In the genomic region with DNA sequence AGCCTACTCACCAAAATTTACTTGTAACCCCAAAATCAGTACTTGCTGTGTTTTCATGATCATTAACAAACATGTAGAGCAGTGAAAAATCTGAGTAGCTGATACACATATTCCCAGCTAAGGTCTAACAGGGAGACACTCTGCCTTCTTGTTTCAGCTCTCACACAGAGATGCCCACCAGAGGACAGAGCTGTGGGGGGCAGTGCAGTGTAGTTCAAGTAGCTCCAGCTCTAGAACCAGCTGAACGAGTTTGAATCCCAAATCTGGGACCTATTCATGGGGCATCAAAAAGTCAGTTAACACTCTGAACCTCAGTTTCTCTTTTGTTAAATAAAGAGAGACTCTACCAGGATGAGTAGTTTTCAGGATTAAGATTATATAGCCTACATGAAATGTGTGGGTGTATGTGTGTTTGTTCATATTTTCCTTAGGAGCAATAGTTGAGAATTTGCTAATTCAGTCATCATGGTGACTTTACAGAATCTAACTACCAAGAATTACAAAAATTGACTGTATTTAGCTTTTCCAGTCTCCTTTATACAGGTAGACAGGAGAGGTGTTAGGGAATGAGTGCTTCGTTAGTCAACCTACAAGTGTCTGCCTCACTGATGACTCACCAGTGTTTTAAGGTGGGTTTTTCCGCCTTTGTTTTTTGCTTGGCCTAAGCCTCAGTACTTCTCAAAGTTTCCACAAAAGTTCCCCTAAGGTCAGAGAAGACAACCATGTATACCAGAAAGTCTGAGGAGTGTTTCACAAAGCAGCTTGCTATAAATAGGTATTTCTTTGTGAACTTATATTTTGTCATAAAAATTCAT, we compare ENCODE assay signal across 10 cellular contexts.
A peak's percentile ranks its signal among the peaks of the same experiment; 100 is the strongest.
DNase-seq lines count a peak whose midpoint lies in the region; ATAC-seq and TF ChIP-seq lines count a peak whose summit lies in the region.
"Had no signal": no experiment of that assay in that cellular context is flagged by ENCODE, and none has a peak within 500 bp of the region (broad histone marks: within the 10 kb centered on the region; RNA-seq: fewer than 3 reads in every experiment).

No MANE protein-coding gene starts in this region.

- no peak overlapping the region for H3K9ac ChIP-seq in mesendoderm (ENCODE audit: low read length)

- no peaks in the 10 kb centered on the region for H3K27me3 Mint-ChIP-seq in T-helper 1 cell treated with Interleukin-12 subunit alpha and Interleukin-12 subunit beta and Interleukin-4 antibody, amounts not matched to agents 30 μg/mL and 1 μg/mL, for 36 hours (ENCODE audit: low read depth)

- no peak overlapping the region for H3K27ac ChIP-seq in mesendoderm (ENCODE audit: low read depth, low read length)
- H3K27ac ChIP-seq in vagina, result no peak overlapping the region
- H3K27ac ChIP-seq in ovary, result no peak overlapping the region
- H3K27ac ChIP-seq: ascending aorta had no signal

- H3K36me3 ChIP-seq in mesendoderm (ENCODE audit: control insufficient read depth, insufficient read depth, low read length) (no peaks in the 10 kb centered on the region), vagina (no peaks in the 10 kb centered on the region), ovary (no peaks in the 10 kb centered on the region)
- H3K36me3 ChIP-seq: ascending aorta had no signal

- no CpG with 5 or more reads among the region's 3 CpGs for WGBS in mesendoderm (ENCODE audit: extremely low coverage, insufficient coverage, low lambda C conversion rate)
- 95 to 98% (median 96%) methylated on average over 3 of the region's 3 CpGs for WGBS in ovary, 3 donors

- ATAC-seq in GM18907 (IDR thresholded peaks at IDR 0.05; ENCODE audit: unreplicated experiment), result peak; percentile 81
- peak; percentile 94 for ATAC-seq in HG02623 (IDR thresholded peaks at IDR 0.05; ENCODE audit: unreplicated experiment)

- no peak overlapping the region for H4K5ac ChIP-seq in mesendoderm (ENCODE audit: low read length)

- H2AK5ac ChIP-seq in mesendoderm (ENCODE audit: low read length), result no peak overlapping the region

- peaks cover 27% of the 10 kb centered on the region for H3K4me1 Mint-ChIP-seq in T-helper 1 cell treated with Interleukin-12 subunit alpha and Interleukin-12 subunit beta and Interleukin-4 antibody, amounts not matched to agents 30 μg/mL and 1 μg/mL, for 36 hours (ENCODE audit: low read depth)

- H3K9me3 ChIP-seq in vagina (no peaks in the 10 kb centered on the region), ovary (no peaks in the 10 kb centered on the region)
- H3K9me3 ChIP-seq: ascending aorta had no signal

- H3K4me3 ChIP-seq in mesendoderm (ENCODE audit: low read length) (no peak overlapping the region), vagina (no peak overlapping the region), ovary (no peak overlapping the region)
- H3K4me3 ChIP-seq: ascending aorta had no signal

- TF ChIP-seq POLR2A in vagina (IDR thresholded peaks at IDR 0.05), result no peak
- TF ChIP-seq POLR2A in ovary (IDR thresholded peaks at IDR 0.05), result no peak

- peak; percentile 53 for DNase-seq in mesendoderm
- DNase-seq in vagina (ENCODE audit: extremely low spot score in 2 of 2), result no peak
- DNase-seq in anterior cingulate cortex (lab: John Stamatoyannopoulos, UW), result no peak
- DNase-seq in ovary, result no peak
- no peak for DNase-seq in SHP77 treated with DMSO at 0.1 percent for 48 hours (lab: John Stamatoyannopoulos, UW)
- DNase-seq: posterior cingulate gyrus had no signal

- no peak for TF ChIP-seq EP300 in ovary (IDR thresholded peaks at IDR 0.05)

- H3K4me3 Mint-ChIP-seq in T-helper 1 cell treated with Interleukin-12 subunit alpha and Interleukin-12 subunit beta and Interleukin-4 antibody, amounts not matched to agents 30 μg/mL and 1 μg/mL, for 36 hours, result peak overlapping the region; percentile 25

- H3K18ac ChIP-seq in mesendoderm (ENCODE audit: low read length), result peak overlapping the region; percentile 39

- no peak overlapping the region for H2BK15ac ChIP-seq in mesendoderm (replicated peaks; ENCODE audit: low read depth)

- H4K8ac ChIP-seq in mesendoderm (ENCODE audit: low read depth, low read length), result no peak overlapping the region

- no peak overlapping the region for H3K23ac ChIP-seq in mesendoderm (ENCODE audit: low read length)

- intact Hi-C loops in vagina (cut with DNase I), result no loop called here
- intact Hi-C loops in ovary (cut with DNase I), result no loop called here

- peak overlapping the region; percentile 28 for H2BK120ac ChIP-seq in mesendoderm (ENCODE audit: low read depth, low read length)

- no peak for TF ChIP-seq CTCF in vagina (IDR thresholded peaks at IDR 0.05)
- TF ChIP-seq CTCF in ovary (IDR thresholded peaks at IDR 0.05), result no peak

- H3K27me3 ChIP-seq in mesendoderm (ENCODE audit: insufficient read depth, low read length, poor library complexity), result no peaks in the 10 kb centered on the region
- H3K27me3 ChIP-seq in vagina, result no peaks in the 10 kb centered on the region
- H3K27me3 ChIP-seq in ovary, result no peaks in the 10 kb centered on the region
- H3K27me3 ChIP-seq: ascending aorta had no signal

- H3K4me1 ChIP-seq in mesendoderm (ENCODE audit: control insufficient read depth, low read depth, low read length) (no peaks in the 10 kb centered on the region), vagina (no peaks in the 10 kb centered on the region), ovary (ENCODE audit: insufficient read depth) (no peaks in the 10 kb centered on the region)
- H3K4me1 ChIP-seq: ascending aorta had no signal

- H3K4me2 ChIP-seq in mesendoderm (ENCODE audit: low read length), result no peak overlapping the region

- H3K4ac ChIP-seq in mesendoderm (ENCODE audit: low read depth, low read length), result no peak overlapping the region

- peaks cover 17% of the 10 kb centered on the region for H3K9me3 Mint-ChIP-seq in T-helper 1 cell treated with Interleukin-12 subunit alpha and Interleukin-12 subunit beta and Interleukin-4 antibody, amounts not matched to agents 30 μg/mL and 1 μg/mL, for 36 hours

- H3K27ac Mint-ChIP-seq in T-helper 1 cell treated with Interleukin-12 subunit alpha and Interleukin-12 subunit beta and Interleukin-4 antibody, amounts not matched to agents 30 μg/mL and 1 μg/mL, for 36 hours, result peak overlapping the region; percentile 67

- H2BK5ac ChIP-seq in mesendoderm (ENCODE audit: low read length), result no peak overlapping the region

- no peaks in the 10 kb centered on the region for H3K79me2 ChIP-seq in mesendoderm (ENCODE audit: control insufficient read depth, insufficient read depth, low read length)

- peaks cover 12% of the 10 kb centered on the region for H3K36me3 Mint-ChIP-seq in T-helper 1 cell treated with Interleukin-12 subunit alpha and Interleukin-12 subunit beta and Interleukin-4 antibody, amounts not matched to agents 30 μg/mL and 1 μg/mL, for 36 hours (ENCODE audit: low read depth)

- no peak overlapping the region for H3K56ac ChIP-seq in mesendoderm (ENCODE audit: low read length)

- H3K79me1 ChIP-seq in mesendoderm (ENCODE audit: low read length), result no peaks in the 10 kb centered on the region
